Comparison of ENCODE assay signal across 5 cellular contexts in genomic region chr3:134972836-134973455, GRCh38.
"Had no signal": no experiment of that assay in that cellular context is flagged by ENCODE, and none has a peak within 500 bp of the region (broad histone marks: within the 10 kb centered on the region; RNA-seq: fewer than 3 reads in every experiment).

No MANE protein-coding gene starts in this region.

- H3K9me3 Mint-ChIP-seq: GM23338 had no signal

- H3K27ac Mint-ChIP-seq: GM23338, H9 had no signal

- H3K4me3 Mint-ChIP-seq: GM23338, H9 had no signal

- H2AFZ ChIP-seq: GM23338 had no signal

- H3K4me2 ChIP-seq: GM23338 had no signal

- ATAC-seq: GM23338, K562 had no signal

- DNase-seq: H9, HCEC 1CT, IMR-90 had no signal

- H3K4me3 ChIP-seq: GM23338, K562 had no signal
